8 cellular contexts compared by ENCODE assay signal in the genomic region with DNA sequence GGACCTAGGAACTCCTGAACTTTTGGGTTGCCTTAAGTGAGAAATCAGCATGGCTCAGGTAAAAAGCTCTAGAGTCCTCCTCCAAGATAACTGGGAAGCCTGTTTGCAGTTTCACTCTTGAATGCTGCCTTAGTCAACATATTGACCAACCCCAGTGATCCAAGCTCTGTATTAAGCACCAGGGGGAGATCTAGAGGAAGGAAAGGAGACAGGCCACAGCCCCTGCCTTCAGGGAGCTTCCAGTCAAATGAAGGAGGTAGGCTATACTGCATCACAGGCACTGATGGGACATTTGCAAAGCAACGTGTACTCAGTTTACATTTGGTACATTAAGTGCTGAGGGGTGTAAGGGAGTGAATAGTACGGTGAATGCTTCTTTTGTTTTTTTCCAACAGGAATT. TPM values are rescaled to one million over a fixed set of nuclear protein-coding genes. Genes with fewer than 3 reads are reported as not detected.
DNase-seq lines count a peak whose midpoint lies in the region; ATAC-seq and TF ChIP-seq lines count a peak whose summit lies in the region.

No MANE protein-coding gene starts in this region.

- H3K4me1 Mint-ChIP-seq in brain: peaks cover 66% of the 10 kb centered on the region

- 91% methylated on average over 2 of the region's 2 CpGs for WGBS in HUES64

- H3K27ac Mint-ChIP-seq in brain: peak overlapping the region; percentile 92 to 99 (median 96)

- peaks cover 50% of the 10 kb centered on the region for H3K36me3 Mint-ChIP-seq in brain

- H3K27ac ChIP-seq in ACC112 (ENCODE audit: low read depth, low read length) (peak overlapping the region; percentile 85), HUES64 (ENCODE audit: low read depth, low read length) (no peak overlapping the region), muscle layer of colon (ENCODE audit: low read depth, low read length) (peak overlapping the region; percentile 69)

- peaks cover 23% of the 10 kb centered on the region for H3K79me2 ChIP-seq in ACC112 (ENCODE audit: control insufficient read depth, insufficient read depth, low read length, unreplicated experiment)

- H2AFZ ChIP-seq in ACC112 (ENCODE audit: low read length, unreplicated experiment): no peak overlapping the region

- H3K4me1 ChIP-seq in ACC112 (ENCODE audit: control insufficient read depth, insufficient read depth, low read length, unreplicated experiment): peaks cover 25% of the 10 kb centered on the region
- H3K4me1 ChIP-seq in HUES64 (ENCODE audit: insufficient read depth, low read length): peaks cover 10% of the 10 kb centered on the region; the same call in 1 of the 2 replicates
- peaks cover 47% of the 10 kb centered on the region for H3K4me1 ChIP-seq in muscle layer of colon (ENCODE audit: insufficient read depth, low read length)

- ATAC-seq in GM18858 (IDR thresholded peaks at IDR 0.05; ENCODE audit: unreplicated experiment): no peak
- ATAC-seq in HG03571 (IDR thresholded peaks at IDR 0.05; ENCODE audit: unreplicated experiment): no peak

- H3K9me3 ChIP-seq in HUES64 (ENCODE audit: insufficient read depth, low read depth, low read length) (no peaks in the 10 kb centered on the region), muscle layer of colon (ENCODE audit: low read length) (no peaks in the 10 kb centered on the region)

- peak overlapping the region; percentile 90 for H3K4me3 ChIP-seq in ACC112 (ENCODE audit: low read depth, low read length)
- peak overlapping the region; percentile 89 for H3K4me3 ChIP-seq in HUES64 (ENCODE audit: low read length)
- peak overlapping the region; percentile 10 to 88 for H3K4me3 ChIP-seq in muscle layer of colon (ENCODE audit: low read depth in 1 of 2, low read length in 2 of 2)

- H3K9me3 Mint-ChIP-seq in brain: peaks cover 0 to 3% (median 0%) of the 10 kb centered on the region in 5 experiments

- H3K9ac ChIP-seq in HUES64 (ENCODE audit: low read depth, low read length) (no peak overlapping the region), muscle layer of colon (ENCODE audit: low read length) (peak overlapping the region; percentile 63)

- H3K27me3 Mint-ChIP-seq in brain: peaks cover 6% of the 10 kb centered on the region

- H3K36me3 ChIP-seq in ACC112 (ENCODE audit: insufficient read depth, low read length) (peaks cover 30% of the 10 kb centered on the region; the same call in 1 of the 2 replicates), HUES64 (ENCODE audit: insufficient read depth, low read length) (peaks cover 50% of the 10 kb centered on the region), muscle layer of colon (ENCODE audit: insufficient read depth, low read length) (peaks cover 49% of the 10 kb centered on the region)

- peak overlapping the region; percentile 90 to 96 (median 94) for H3K4me3 Mint-ChIP-seq in brain

- H3K27me3 ChIP-seq in ACC112 (ENCODE audit: insufficient read depth, low read length): no peaks in the 10 kb centered on the region
- peaks cover 27% of the 10 kb centered on the region for H3K27me3 ChIP-seq in HUES64 (ENCODE audit: insufficient read depth, low read length)
- H3K27me3 ChIP-seq in muscle layer of colon (ENCODE audit: control insufficient read depth in 1 of 2, insufficient read depth in 2 of 2, low read length in 2 of 2): no peaks in the 10 kb centered on the region

- no peak for DNase-seq in cerebellar nuclear complex (lab: John Stamatoyannopoulos, UW)
- no peak for DNase-seq in NCI-H82 treated with DMSO at 0.1 percent for 48 hours (lab: John Stamatoyannopoulos, UW; ENCODE audit: unreplicated experiment)

- TF ChIP-seq CTCF in brain (conservative IDR thresholded peaks at IDR 0.05): no peak

RNA-seq across cellular contexts. Expression of a gene that starts 1.2 kb away (rescaled TPM):
- 4.9 TPM for polyA plus RNA-seq in HUES64 (2013, experiment 1 of 2)
- polyA plus RNA-seq in HUES64 (2013, experiment 2 of 2): 5.6 TPM
- polyA plus RNA-seq in brain (ENCODE audit: insufficient read depth, low read depth, low replicate concordance): 2.6 TPM

RNA-seq across cellular contexts. Expression of a gene that starts 1.4 kb away (rescaled TPM):
- polyA plus RNA-seq in HUES64 (2013, experiment 1 of 2): 15.2 TPM
- polyA plus RNA-seq in HUES64 (2013, experiment 2 of 2): 16.5 TPM
- polyA plus RNA-seq in brain (ENCODE audit: insufficient read depth, low read depth, low replicate concordance): 11.0 TPM

RNA-seq across cellular contexts. Expression of a gene that starts 25.1 kb away (rescaled TPM):
- polyA plus RNA-seq in HUES64 (2013, experiment 1 of 2): 0.75 TPM
- polyA plus RNA-seq in HUES64 (2013, experiment 2 of 2): not detected
- 0.39 TPM for polyA plus RNA-seq in brain (ENCODE audit: insufficient read depth, low read depth, low replicate concordance)

RNA-seq across cellular contexts. Expression of a gene that starts 50.1 kb away (rescaled TPM):
- 34.3 TPM for polyA plus RNA-seq in HUES64 (2013, experiment 1 of 2)
- 37.8 TPM for polyA plus RNA-seq in HUES64 (2013, experiment 2 of 2)
- 4.1 TPM for polyA plus RNA-seq in brain (ENCODE audit: insufficient read depth, low read depth, low replicate concordance)
